Comparison of ENCODE assay signal across 10 cellular contexts in genomic region chr21:35924714-35925301, GRCh38.
DNase-seq lines count a peak whose midpoint lies in the region; ATAC-seq, FAIRE-seq and TF ChIP-seq lines count a peak whose summit lies in the region.
"Had no signal": no experiment of that assay in that cellular context is flagged by ENCODE, and none has a peak within 500 bp of the region (broad histone marks: within the 10 kb centered on the region; RNA-seq: fewer than 3 reads in every experiment).

No MANE protein-coding gene starts in this region.

- no peaks in the 10 kb centered on the region for H3K36me3 Mint-ChIP-seq in stimulated activated memory B cell treated with anti-CD40 and anti-IgM and Interleukin-4, amounts not matched to agents 10 μg/mL and 1 μg/mL and 100 μg/mL, for 72 hours

- H3K4me1 ChIP-seq in kidney (ENCODE audit: control insufficient read depth in 1 of 2, insufficient read depth in 1 of 2, low read depth in 1 of 2, low read length in 2 of 2) (no peaks in the 10 kb centered on the region), tibial artery (no peaks in the 10 kb centered on the region)

- no peak for FAIRE-seq in kidney (lab: Jason Lieb, UNC)
- FAIRE-seq: TTC549 had no signal

- H3K27ac ChIP-seq in kidney (ENCODE audit: low read depth in 2 of 2, low read length in 2 of 2), result no peak overlapping the region
- no peak overlapping the region for H3K27ac ChIP-seq in tibial artery

- peak; percentile 70 for DNase-seq in AG10803 (ENCODE audit: low read depth)
- DNase-seq in HT1080 (ENCODE audit: low read depth), result peak; percentile 99
- DNase-seq in astrocyte of the cerebellum (ENCODE audit: low read depth), result peak; percentile 94
- peak; percentile 5 to 51 for DNase-seq in lung microvascular endothelial cell (ENCODE audit: low read depth in 2 of 2)
- DNase-seq in kidney, result no peak
- no peak for DNase-seq in cerebellum (ENCODE audit: low spot score)
- DNase-seq in tibial artery, result no peak

- H3K27me3 Mint-ChIP-seq in stimulated activated memory B cell treated with anti-CD40 and anti-IgM and Interleukin-4, amounts not matched to agents 10 μg/mL and 1 μg/mL and 100 μg/mL, for 72 hours, result peaks cover 41% of the 10 kb centered on the region
- H3K27me3 Mint-ChIP-seq: dendritic cell treated with granulocyte-macrophage colony-stimulating factor and Interleukin-4, amounts not matched to agents 40 ng/mL and 50 ng/mL, for 4 days had no signal

- TF ChIP-seq CTCF in AG10803 (conservative IDR thresholded peaks at IDR 0.05; ENCODE audit: low read length) (no peak), astrocyte of the cerebellum (IDR thresholded peaks at IDR 0.05; ENCODE audit: low read depth, low read length, missing control alignments) (no peak), kidney (IDR thresholded peaks at IDR 0.05; ENCODE audit: borderline replicate concordance, extremely low read depth, insufficient read depth) (no peak), tibial artery (IDR thresholded peaks at IDR 0.05) (no peak)

- no peak for ATAC-seq in stimulated activated memory B cell treated with anti-CD40 and anti-IgM and Interleukin-4, amounts not matched to agents 10 μg/mL and 1 μg/mL and 100 μg/mL, for 72 hours

- no peak overlapping the region for H3K4me3 ChIP-seq in AG10803 (ENCODE audit: low read length)
- H3K4me3 ChIP-seq in astrocyte of the cerebellum (ENCODE audit: low read depth, low read length), result no peak overlapping the region
- no peak overlapping the region for H3K4me3 ChIP-seq in kidney (ENCODE audit: low read length in 2 of 2)
- H3K4me3 ChIP-seq in tibial artery, result no peak overlapping the region

- no peak overlapping the region for H3K9ac ChIP-seq in kidney (ENCODE audit: low read length in 2 of 2)

- H3K9me3 Mint-ChIP-seq in stimulated activated memory B cell treated with anti-CD40 and anti-IgM and Interleukin-4, amounts not matched to agents 10 μg/mL and 1 μg/mL and 100 μg/mL, for 72 hours, result peaks cover 3% of the 10 kb centered on the region

- intact Hi-C loops in kidney (cut with DNase I), result no loop called here
- intact Hi-C loops in tibial artery (cut with DNase I; ENCODE audit: low total_unique reads), result no loop called here

- H3K4me3 Mint-ChIP-seq in stimulated activated memory B cell treated with anti-CD40 and anti-IgM and Interleukin-4, amounts not matched to agents 10 μg/mL and 1 μg/mL and 100 μg/mL, for 72 hours, result no peak overlapping the region
- H3K4me3 Mint-ChIP-seq: dendritic cell treated with granulocyte-macrophage colony-stimulating factor and Interleukin-4, amounts not matched to agents 40 ng/mL and 50 ng/mL, for 4 days had no signal

- no peaks in the 10 kb centered on the region for H3K4me1 Mint-ChIP-seq in stimulated activated memory B cell treated with anti-CD40 and anti-IgM and Interleukin-4, amounts not matched to agents 10 μg/mL and 1 μg/mL and 100 μg/mL, for 72 hours

- H3K9me3 ChIP-seq in kidney (ENCODE audit: control insufficient read depth in 1 of 2, low read length in 2 of 2) (no peaks in the 10 kb centered on the region), tibial artery (no peaks in the 10 kb centered on the region)

- H3K36me3 ChIP-seq in kidney (ENCODE audit: control insufficient read depth in 1 of 2, insufficient read depth in 2 of 2, low read length in 2 of 2) (no peaks in the 10 kb centered on the region), tibial artery (no peaks in the 10 kb centered on the region)

- in situ Hi-C loops in astrocyte of the cerebellum (cut with HindIII; ENCODE audit: low sequenced_read_pairs), result no loop called here

- no peaks in the 10 kb centered on the region for H3K27me3 ChIP-seq in tibial artery

- no peak overlapping the region for H3K27ac Mint-ChIP-seq in stimulated activated memory B cell treated with anti-CD40 and anti-IgM and Interleukin-4, amounts not matched to agents 10 μg/mL and 1 μg/mL and 100 μg/mL, for 72 hours

Comparison
In these comparisons a context has a peak if more than half of its experiments do, and no peak if none do; other contexts are left out.
1. DNase-seq: peak in AG10803 (single experiment), HT1080 (single experiment), astrocyte of the cerebellum (single experiment) and lung microvascular endothelial cell (2 of 2); none in kidney (single experiment), cerebellum (single experiment) and tibial artery (0 of 2).